Comparison of ENCODE assay signal across 16 cellular contexts in the genomic region with DNA sequence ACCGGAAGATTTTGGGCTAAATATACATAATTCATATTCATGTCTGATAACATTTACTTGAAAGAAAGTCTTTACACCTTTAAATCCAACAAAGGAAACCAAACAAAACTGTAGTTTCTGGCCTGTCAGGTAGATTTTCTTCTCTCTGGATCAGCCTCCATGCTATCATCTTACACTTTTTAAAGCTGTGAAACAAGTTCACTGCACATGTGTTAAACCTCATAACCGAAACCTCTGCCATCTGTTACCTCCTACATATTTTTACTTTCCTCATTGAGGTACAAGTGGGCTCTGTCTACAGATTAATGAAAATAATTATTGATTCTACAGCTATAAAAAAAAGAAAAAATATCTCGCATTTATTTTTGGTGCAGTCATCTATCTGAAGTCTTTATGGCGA.
A peak's percentile ranks its signal among the peaks of the same experiment; 100 is the strongest.
DNase-seq lines count a peak whose midpoint lies in the region; ATAC-seq and TF ChIP-seq lines count a peak whose summit lies in the region.
"Had no signal": no experiment of that assay in that cellular context is flagged by ENCODE, and none has a peak within 500 bp of the region (broad histone marks: within the 10 kb centered on the region; RNA-seq: fewer than 3 reads in every experiment).

No MANE protein-coding gene starts in this region.

- DNase-seq in activated naive CD8-positive, alpha-beta T cell treated with anti-CD3 and anti-CD28 coated beads, Interleukin-2, amount 50 U/mL, for 24 hours, result no peak
- DNase-seq in activated naive CD8-positive, alpha-beta T cell treated with anti-CD3 and anti-CD28 coated beads for 36 hours, result no peak
- DNase-seq in NCI-H524 treated with DMSO at 0.1 percent for 48 hours (lab: John Stamatoyannopoulos, UW), result peak; percentile 81
- no peak for DNase-seq in KBM-7
- DNase-seq in GM10266 (ENCODE audit: extremely low spot score), result no peak
- no peak for DNase-seq in HUDEP-2 (lab: John Stamatoyannopoulos, UW; ENCODE audit: unreplicated experiment in 76 of 76)
- DNase-seq: GF-D8, GM23248, Kasumi-1, NCI-H1417, NCI-H2029, NCI-H345, T-helper 17 cell had no signal

- no peak for TF ChIP-seq CTCF in GM10266 (IDR thresholded peaks at IDR 0.05; ENCODE audit: control insufficient read depth, insufficient read depth, low read depth, missing control alignments)

- in situ Hi-C loops in KBM-7 (cut with MboI; ENCODE audit: low pct_unique_long_range_greater_than_20kb, low sequenced_read_pairs), result no loop called here

- H3K27ac Mint-ChIP-seq in activated naive CD8-positive, alpha-beta T cell treated with anti-CD3 and anti-CD28 coated beads, Interleukin-2, amount 50 U/mL, for 24 hours, result peak overlapping the region; percentile 33
- H3K27ac Mint-ChIP-seq in activated naive CD8-positive, alpha-beta T cell treated with anti-CD3 and anti-CD28 coated beads for 36 hours, result no peak overlapping the region
- H3K27ac Mint-ChIP-seq: T-helper 17 cell had no signal

- no peaks in the 10 kb centered on the region for H3K27me3 Mint-ChIP-seq in activated naive CD8-positive, alpha-beta T cell treated with anti-CD3 and anti-CD28 coated beads, Interleukin-2, amount 50 U/mL, for 24 hours
- no peaks in the 10 kb centered on the region for H3K27me3 Mint-ChIP-seq in activated naive CD8-positive, alpha-beta T cell treated with anti-CD3 and anti-CD28 coated beads for 36 hours
- H3K27me3 Mint-ChIP-seq: T-helper 17 cell had no signal

- H3K4me1 Mint-ChIP-seq in activated naive CD8-positive, alpha-beta T cell treated with anti-CD3 and anti-CD28 coated beads, Interleukin-2, amount 50 U/mL, for 24 hours, result peaks cover 15% of the 10 kb centered on the region
- H3K4me1 Mint-ChIP-seq in activated naive CD8-positive, alpha-beta T cell treated with anti-CD3 and anti-CD28 coated beads for 36 hours, result peaks cover 5% of the 10 kb centered on the region

- no peak overlapping the region for H3K4me3 Mint-ChIP-seq in activated naive CD8-positive, alpha-beta T cell treated with anti-CD3 and anti-CD28 coated beads, Interleukin-2, amount 50 U/mL, for 24 hours
- H3K4me3 Mint-ChIP-seq in activated naive CD8-positive, alpha-beta T cell treated with anti-CD3 and anti-CD28 coated beads for 36 hours, result no peak overlapping the region
- H3K4me3 Mint-ChIP-seq: T-helper 17 cell had no signal

- H3K36me3 Mint-ChIP-seq in activated naive CD8-positive, alpha-beta T cell treated with anti-CD3 and anti-CD28 coated beads, Interleukin-2, amount 50 U/mL, for 24 hours (ENCODE audit: low read depth), result peaks cover 18% of the 10 kb centered on the region
- peaks cover 14% of the 10 kb centered on the region for H3K36me3 Mint-ChIP-seq in activated naive CD8-positive, alpha-beta T cell treated with anti-CD3 and anti-CD28 coated beads for 36 hours

- H3K9me3 Mint-ChIP-seq in activated naive CD8-positive, alpha-beta T cell treated with anti-CD3 and anti-CD28 coated beads, Interleukin-2, amount 50 U/mL, for 24 hours, result no peaks in the 10 kb centered on the region
- H3K9me3 Mint-ChIP-seq in activated naive CD8-positive, alpha-beta T cell treated with anti-CD3 and anti-CD28 coated beads for 36 hours, result no peaks in the 10 kb centered on the region

- no peak for ATAC-seq in activated naive CD8-positive, alpha-beta T cell treated with anti-CD3 and anti-CD28 coated beads, Interleukin-2, amount 50 U/mL, for 24 hours
- ATAC-seq in HG03442 (IDR thresholded peaks at IDR 0.05; ENCODE audit: unreplicated experiment) (peak; percentile 46), HG03196 (IDR thresholded peaks at IDR 0.05; ENCODE audit: unreplicated experiment) (no peak)
- ATAC-seq: HCT116, T-helper 17 cell had no signal
